In the genomic region with DNA sequence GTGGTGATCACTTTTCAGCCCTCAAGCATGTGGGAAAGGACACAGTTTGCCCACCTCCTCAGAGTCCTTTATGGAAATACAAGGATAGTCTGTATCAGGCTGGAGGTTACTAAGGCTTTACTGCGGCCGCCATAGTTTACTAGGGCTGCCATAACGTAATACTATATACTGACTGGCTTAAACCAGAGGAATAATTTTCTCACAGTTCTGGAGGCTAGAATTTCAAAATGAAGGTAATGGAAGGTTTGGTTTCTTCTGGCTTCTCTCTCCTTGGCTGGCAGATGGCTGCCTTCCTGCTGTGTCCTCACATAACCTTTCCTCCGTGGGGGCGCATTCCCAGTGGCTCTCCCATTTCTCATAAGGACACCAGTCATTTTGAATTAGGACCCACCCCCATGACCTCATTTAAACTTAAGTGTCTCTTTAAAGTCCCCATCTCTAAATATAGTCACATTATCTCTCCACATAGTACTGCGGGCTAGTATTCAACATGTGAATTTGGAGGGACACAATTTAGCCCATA, we compare ENCODE assay signal across 25 cellular contexts. TPM values are rescaled to one million over a fixed set of nuclear protein-coding genes. Genes with fewer than 3 reads are reported as not detected.
DNase-seq lines count a peak whose midpoint lies in the region; ATAC-seq and TF ChIP-seq lines count a peak whose summit lies in the region.
"Had no signal": no experiment of that assay in that cellular context is flagged by ENCODE, and none has a peak within 500 bp of the region (broad histone marks: within the 10 kb centered on the region; RNA-seq: fewer than 3 reads in every experiment).

No MANE protein-coding gene starts in this region.

- peaks cover 0 to 10% (median 2%) of the 10 kb centered on the region in 12 donors for H3K4me1 ChIP-seq in heart left ventricle
- no peaks in the 10 kb centered on the region for H3K4me1 ChIP-seq in psoas muscle
- H3K4me1 ChIP-seq: adrenal gland, tibial nerve had no signal

- intact Hi-C loops in heart left ventricle (cut with DNase I) = no loop called here
- intact Hi-C loops in psoas muscle (cut with DNase I) = no loop called here

- H3K27me3 ChIP-seq in heart left ventricle = no peaks in the 10 kb centered on the region
- no peaks in the 10 kb centered on the region for H3K27me3 ChIP-seq in psoas muscle (ENCODE audit: insufficient read depth in 3 of 3, low read length in 2 of 3)
- H3K27me3 ChIP-seq: adrenal gland, hepatocyte, MG63, tibial nerve had no signal

- H3K9me3 ChIP-seq in heart left ventricle (peaks cover 0 to 18% (median 7%) of the 10 kb centered on the region in 12 donors), psoas muscle (peaks cover 13% of the 10 kb centered on the region)
- H3K9me3 ChIP-seq: adrenal gland had no signal

- ATAC-seq in heart left ventricle (peak; percentile 67 to 93 (median 92)), psoas muscle (peak; percentile 51 to 90 (median 82)), HG03175 (IDR thresholded peaks at IDR 0.05; ENCODE audit: unreplicated experiment) (no peak), GM21423 (IDR thresholded peaks at IDR 0.05; ENCODE audit: unreplicated experiment) (no peak)
- ATAC-seq: T-cell had no signal

- 54 to 62% (median 58%) methylated on average over 6 of the region's 6 CpGs for WGBS in heart left ventricle, 4 donors
- 27 to 46% (median 32%) methylated on average over 6 of the region's 6 CpGs for whole genome bisulfite sequencing in psoas muscle, 3 donors

- H3K4me3 ChIP-seq in heart left ventricle (no peak overlapping the region), psoas muscle (peak overlapping the region; percentile 10)
- H3K4me3 ChIP-seq: adrenal gland, hepatocyte, MG63, tibial nerve had no signal

- peak; percentile 55 for DNase-seq in M059J (ENCODE audit: low read depth)
- peak; percentile 77 for DNase-seq in NCI-H82 (lab: John Stamatoyannopoulos, UW)
- peak in 3 of 5 donors; percentile 13 to 43 (median 41) for DNase-seq in heart left ventricle
- DNase-seq in psoas muscle = no peak
- DNase-seq in NCI-H1092 treated with DMSO at 0.1 percent for 48 hours (lab: John Stamatoyannopoulos, UW) = no peak
- DNase-seq: activated CD4-positive, alpha-beta T cell treated with anti-CD3 and anti-CD28 coated beads for 4 hours; activated CD8-positive, alpha-beta memory T cell treated with anti-CD3 and anti-CD28 coated beads for 24 hours; activated naive CD4-positive, alpha-beta T cell; activated T-cell treated with anti-CD3 and anti-CD28 coated beads, Interleukin-2, amount 50 U/mL, for 24 hours; adrenal gland; Calu3; effector CD8-positive, alpha-beta T cell; erythroblast; immature natural killer cell; MG63; NCI-H1417 treated with DMSO at 0.1 percent for 48 hours; NCI-H748 treated with DMSO at 0.1 percent for 48 hours; OCI-M1; SHP77 treated with DMSO at 0.1 percent for 48 hours; T-cell had no signal

- H3K27ac ChIP-seq in heart left ventricle (peak overlapping the region in 2 of 12 donors; percentile 10 to 19), psoas muscle (peak overlapping the region; percentile 48)
- H3K27ac ChIP-seq: adrenal gland, C4-2B, hepatocyte, tibial nerve had no signal

- no peak for TF ChIP-seq POLR2A in heart left ventricle (IDR thresholded peaks at IDR 0.05)

- TF ChIP-seq CTCF in heart left ventricle (IDR thresholded peaks at IDR 0.05) = no peak
- TF ChIP-seq CTCF in psoas muscle (IDR thresholded peaks at IDR 0.05) = no peak

- H3K36me3 ChIP-seq in heart left ventricle = no peaks in the 10 kb centered on the region
- H3K36me3 ChIP-seq in psoas muscle (ENCODE audit: insufficient read depth in 1 of 2, low read depth in 1 of 2) = no peaks in the 10 kb centered on the region
- H3K36me3 ChIP-seq: adrenal gland, MG63 had no signal

RNA-seq across cellular contexts. Expression of a gene that starts 12.5 kb away (rescaled TPM):
- total RNA-seq in M059J (2014; rRNA removed; shearing (Covaris generic)) = 9.8 and 25.4 TPM in 2 replicates
- total RNA-seq in heart left ventricle (10 to 100 TPM; 16.8 to 55.6 (median 44.0) TPM), psoas muscle (10 to 100 TPM; 50.9 to 88.1 (median 74.4) TPM)
- polyA plus RNA-seq in heart left ventricle (100 to 1,000 TPM in 1 of 2 donors, 10 to 100 TPM in 1; 72.8 to 108 TPM), psoas muscle (100 to 1,000 TPM in 2 of 3 donors, 10 to 100 TPM in 1; 83.7 to 147 (median 101) TPM)

Comparison
In these comparisons a context has a peak if more than half of its experiments do, and no peak if none do; other contexts are left out.
1. DNase-seq: peak in M059J (single experiment), NCI-H82 (single experiment) and heart left ventricle (3 of 5); none in psoas muscle (0 of 2) and NCI-H1092 treated with DMSO at 0.1 percent for 48 hours (single experiment).
2. ATAC-seq: peak in heart left ventricle (4 of 4) and psoas muscle (4 of 4); none in HG03175 (single experiment) and GM21423 (single experiment).